ENCODE assay signal across 12 cellular contexts in the genomic region with DNA sequence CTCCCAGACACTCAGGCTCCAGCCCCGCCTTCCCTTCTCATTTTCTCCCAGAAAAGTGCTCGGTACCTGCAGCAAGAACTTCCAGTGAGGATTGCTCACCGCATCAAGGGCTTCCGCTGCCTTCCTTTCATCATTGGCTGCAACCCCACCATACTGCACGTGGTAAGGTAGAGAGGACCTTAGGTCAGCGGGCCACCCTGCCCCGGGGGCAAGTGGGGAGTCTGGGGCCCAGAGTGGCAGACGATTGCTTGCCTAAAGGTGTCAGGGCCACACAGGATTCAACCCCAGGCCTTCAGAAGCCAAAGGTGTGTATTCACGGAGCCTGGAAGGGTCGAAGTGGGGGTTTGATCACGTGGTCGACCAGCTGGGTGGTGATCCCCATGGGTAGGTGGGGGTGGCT. TPM values are rescaled to one million over a fixed set of nuclear protein-coding genes. Genes with fewer than 3 reads are reported as not detected.
DNase-seq lines count a peak whose midpoint lies in the region; TF ChIP-seq lines count a peak whose summit lies in the region.
"Had no signal": no experiment of that assay in that cellular context is flagged by ENCODE, and none has a peak within 500 bp of the region (broad histone marks: within the 10 kb centered on the region; RNA-seq: fewer than 3 reads in every experiment).

No MANE protein-coding gene starts in this region.

- H3K27me3 Mint-ChIP-seq in activated naive CD4-positive, alpha-beta T cell treated with anti-CD3 and anti-CD28 coated beads for 36 hours (ENCODE audit: low read depth): no peaks in the 10 kb centered on the region
- H3K27me3 Mint-ChIP-seq in activated T-helper 1 cell treated with anti-CD3 and anti-CD28 coated beads, Interleukin-12 subunit alpha, Interleukin-12 subunit beta, Interleukin-2, Interleukin-4 antibody, amounts not matched to agents 30 ng/mL and 10 ng/mL and 1 ng/mL, durations not matched to agents 14 hours and 24 hours and 36 hours (ENCODE audit: insufficient read depth): no peaks in the 10 kb centered on the region

- H3K4me3 Mint-ChIP-seq in activated naive CD4-positive, alpha-beta T cell treated with anti-CD3 and anti-CD28 coated beads for 36 hours: peak overlapping the region; percentile 74
- H3K4me3 Mint-ChIP-seq in activated T-helper 1 cell treated with anti-CD3 and anti-CD28 coated beads, Interleukin-12 subunit alpha, Interleukin-12 subunit beta, Interleukin-2, Interleukin-4 antibody, amounts not matched to agents 30 ng/mL and 10 ng/mL and 1 ng/mL, durations not matched to agents 14 hours and 24 hours and 36 hours: peak overlapping the region; percentile 90

- TF ChIP-seq EP300 in stomach (IDR thresholded peaks at IDR 0.05): no peak

- no peak overlapping the region for H3K9ac ChIP-seq in liver (ENCODE audit: low read depth in 1 of 2, low read length in 2 of 2)

- H3K4me1 ChIP-seq in liver (ENCODE audit: control insufficient read depth in 4 of 4, insufficient read depth in 4 of 4, low read length in 3 of 4) (peaks cover 25 to 60% (median 43%) of the 10 kb centered on the region in 4 donors), stomach (peaks cover 40 to 66% (median 53%) of the 10 kb centered on the region in 4 donors), tibial artery (peaks cover 0 to 40% (median 17%) of the 10 kb centered on the region in 4 donors)

- H3K9me3 ChIP-seq in liver (ENCODE audit: control insufficient read depth in 4 of 4, low read length in 3 of 4) (no peaks in the 10 kb centered on the region), stomach (no peaks in the 10 kb centered on the region), tibial artery (no peaks in the 10 kb centered on the region)

- peaks cover 32% of the 10 kb centered on the region for H3K4me1 Mint-ChIP-seq in activated naive CD4-positive, alpha-beta T cell treated with anti-CD3 and anti-CD28 coated beads for 36 hours (ENCODE audit: low read depth)
- H3K4me1 Mint-ChIP-seq in activated T-helper 1 cell treated with anti-CD3 and anti-CD28 coated beads, Interleukin-12 subunit alpha, Interleukin-12 subunit beta, Interleukin-2, Interleukin-4 antibody, amounts not matched to agents 30 ng/mL and 10 ng/mL and 1 ng/mL, durations not matched to agents 14 hours and 24 hours and 36 hours (ENCODE audit: low read depth): peaks cover 28% of the 10 kb centered on the region

- TF ChIP-seq CTCF in liver (IDR thresholded peaks at IDR 0.05; ENCODE audit: low read depth, low read length, missing input control) (no peak), stomach (IDR thresholded peaks at IDR 0.05) (no peak), tibial artery (IDR thresholded peaks at IDR 0.05) (no peak)

- WGBS in liver: 93% methylated on average over 12 of the region's 12 CpGs
- WGBS in stomach, 5 donors: 84 to 92% (median 88%) methylated on average over 12 of the region's 12 CpGs

- CTCF ChIA-PET in activated naive CD4-positive, alpha-beta T cell treated with anti-CD3 and anti-CD28 coated beads for 36 hours (lab: Charles Lee): no interaction called here

- H3K27me3 ChIP-seq in liver (ENCODE audit: control insufficient read depth in 4 of 4, insufficient read depth in 4 of 4, low read length in 3 of 4) (no peaks in the 10 kb centered on the region), stomach (no peaks in the 10 kb centered on the region), tibial artery (no peaks in the 10 kb centered on the region)

- intact Hi-C loops in activated naive CD4-positive, alpha-beta T cell treated with anti-CD3 and anti-CD28 coated beads for 36 hours (cut with micrococcal nuclease): loop anchor here (2.0 kb wide), 1 partner anchor 15 kb away; a partner anchor contains a TSS
- intact Hi-C loops in activated T-helper 1 cell treated with anti-CD3 and anti-CD28 coated beads, Interleukin-12 subunit alpha, Interleukin-12 subunit beta, Interleukin-2, Interleukin-4 antibody, amounts not matched to agents 30 ng/mL and 10 ng/mL and 1 ng/mL, durations not matched to agents 14 hours and 24 hours and 36 hours (cut with micrococcal nuclease): loop anchor here (2.0 to 5.0 kb wide), 5 partner anchors 15 to 349 kb away; a partner anchor contains a TSS
- intact Hi-C loops in stomach (cut with DNase I; ENCODE audit: low total_unique reads): no loop called here
- intact Hi-C loops in tibial artery (cut with DNase I; ENCODE audit: low total_unique reads): no loop called here

- H3K4me3 ChIP-seq in liver (ENCODE audit: low read depth in 1 of 3, low read length in 3 of 3) (no peak overlapping the region), stomach (peak overlapping the region in 2 of 4 donors; percentile 70 to 88), tibial artery (peak overlapping the region in 1 of 2 donors; percentile 88)

- H3K27ac ChIP-seq in liver (ENCODE audit: low read depth in 1 of 2, low read length in 2 of 2) (peak overlapping the region; percentile 5 to 96), stomach (peak overlapping the region in 3 of 5 donors; percentile 88 to 95 (median 94)), tibial artery (peak overlapping the region in 1 of 2 donors; percentile 98)

- no peaks in the 10 kb centered on the region for H3K9me3 Mint-ChIP-seq in activated naive CD4-positive, alpha-beta T cell treated with anti-CD3 and anti-CD28 coated beads for 36 hours
- no peaks in the 10 kb centered on the region for H3K9me3 Mint-ChIP-seq in activated T-helper 1 cell treated with anti-CD3 and anti-CD28 coated beads, Interleukin-12 subunit alpha, Interleukin-12 subunit beta, Interleukin-2, Interleukin-4 antibody, amounts not matched to agents 30 ng/mL and 10 ng/mL and 1 ng/mL, durations not matched to agents 14 hours and 24 hours and 36 hours

- no peak overlapping the region for H3K27ac Mint-ChIP-seq in activated naive CD4-positive, alpha-beta T cell treated with anti-CD3 and anti-CD28 coated beads for 36 hours
- H3K27ac Mint-ChIP-seq in activated T-helper 1 cell treated with anti-CD3 and anti-CD28 coated beads, Interleukin-12 subunit alpha, Interleukin-12 subunit beta, Interleukin-2, Interleukin-4 antibody, amounts not matched to agents 30 ng/mL and 10 ng/mL and 1 ng/mL, durations not matched to agents 14 hours and 24 hours and 36 hours: peak overlapping the region; percentile 82

- H3K36me3 ChIP-seq in liver (ENCODE audit: control insufficient read depth in 4 of 4, insufficient read depth in 3 of 4, low read depth in 1 of 4, low read length in 3 of 4) (peaks cover 0 to 10% (median 6%) of the 10 kb centered on the region in 4 donors), stomach (peaks cover 35 to 41% (median 38%) of the 10 kb centered on the region in 4 donors), tibial artery (peaks cover 19 to 37% (median 33%) of the 10 kb centered on the region in 3 donors)

- TF ChIP-seq RAD21 in liver (IDR thresholded peaks at IDR 0.05): no peak

- no peak for TF ChIP-seq POLR2A in stomach (IDR thresholded peaks at IDR 0.05)

- peaks cover 11% of the 10 kb centered on the region for H3K36me3 Mint-ChIP-seq in activated naive CD4-positive, alpha-beta T cell treated with anti-CD3 and anti-CD28 coated beads for 36 hours (ENCODE audit: low read depth)
- peaks cover 21% of the 10 kb centered on the region for H3K36me3 Mint-ChIP-seq in activated T-helper 1 cell treated with anti-CD3 and anti-CD28 coated beads, Interleukin-12 subunit alpha, Interleukin-12 subunit beta, Interleukin-2, Interleukin-4 antibody, amounts not matched to agents 30 ng/mL and 10 ng/mL and 1 ng/mL, durations not matched to agents 14 hours and 24 hours and 36 hours (ENCODE audit: low read depth)

- no peak for DNase-seq in activated naive CD4-positive, alpha-beta T cell treated with anti-CD3 and anti-CD28 coated beads for 36 hours
- no peak for DNase-seq in activated naive CD4-positive, alpha-beta T cell (lab: John Stamatoyannopoulos, UW)
- no peak for DNase-seq in activated T-helper 1 cell treated with anti-CD3 and anti-CD28 coated beads, Interleukin-12 subunit alpha, Interleukin-12 subunit beta, Interleukin-2, Interleukin-4 antibody, amounts not matched to agents 30 ng/mL and 10 ng/mL and 1 ng/mL, durations not matched to agents 14 hours and 24 hours and 36 hours (ENCODE audit: low spot score)
- DNase-seq in stomach (no peak), tibial artery (no peak), T-helper 9 cell (no peak), EL (no peak)
- DNase-seq: activated gamma-delta T cell treated with Interleukin-2 at 50 U/mL for 16 hours; hypothalamus; NCI-H1048; NK-92 treated with Interleukin-12 subunit alpha and Interleukin-12 subunit beta, amount 100 ng/mL, for 24 hours had no signal

RNA-seq across cellular contexts. Expression of a gene that starts 1.4 kb away (rescaled TPM):
- 10 to 100 TPM; 21.3 to 23.1 TPM for total RNA-seq in activated naive CD4-positive, alpha-beta T cell treated with anti-CD3 and anti-CD28 coated beads for 36 hours
- total RNA-seq in activated T-helper 1 cell treated with anti-CD3 and anti-CD28 coated beads, Interleukin-12 subunit alpha, Interleukin-12 subunit beta, Interleukin-2, Interleukin-4 antibody, amounts not matched to agents 30 ng/mL and 10 ng/mL and 1 ng/mL, durations not matched to agents 14 hours and 24 hours and 36 hours: 43.6 and 44.8 TPM in 2 replicates
- total RNA-seq in liver (10 to 100 TPM; 10.0 to 29.5 TPM), stomach (100 to 1,000 TPM in 1 of 5 donors, 10 to 100 TPM in 4; 11.0 to 197 (median 58.3) TPM)
- polyA plus RNA-seq in liver (10 to 100 TPM; 40.2 to 41.6 TPM), stomach (10 to 100 TPM; 27.4 to 40.9 (median 34.0) TPM)

RNA-seq across cellular contexts. Expression of a gene that starts 7.8 kb away (rescaled TPM):
- total RNA-seq in activated naive CD4-positive, alpha-beta T cell treated with anti-CD3 and anti-CD28 coated beads for 36 hours: 10 to 100 TPM; 58.1 to 64.5 TPM
- total RNA-seq in activated T-helper 1 cell treated with anti-CD3 and anti-CD28 coated beads, Interleukin-12 subunit alpha, Interleukin-12 subunit beta, Interleukin-2, Interleukin-4 antibody, amounts not matched to agents 30 ng/mL and 10 ng/mL and 1 ng/mL, durations not matched to agents 14 hours and 24 hours and 36 hours: 55.4 and 58.2 TPM in 2 replicates
- total RNA-seq in liver (10 to 100 TPM; 20.9 to 37.4 TPM), stomach (100 to 1,000 TPM in 1 of 5 donors, 10 to 100 TPM in 4; 38.8 to 114 (median 64.9) TPM)
- polyA plus RNA-seq in liver (10 to 100 TPM; 15.9 to 18.3 TPM), stomach (10 to 100 TPM; 45.0 to 51.4 (median 45.8) TPM)

RNA-seq across cellular contexts. Expression of a gene that starts 15.0 kb away (rescaled TPM):
- 10 to 100 TPM; 43.4 to 47.8 TPM for total RNA-seq in activated naive CD4-positive, alpha-beta T cell treated with anti-CD3 and anti-CD28 coated beads for 36 hours
- total RNA-seq in activated T-helper 1 cell treated with anti-CD3 and anti-CD28 coated beads, Interleukin-12 subunit alpha, Interleukin-12 subunit beta, Interleukin-2, Interleukin-4 antibody, amounts not matched to agents 30 ng/mL and 10 ng/mL and 1 ng/mL, durations not matched to agents 14 hours and 24 hours and 36 hours: 47.3 and 53.0 TPM in 2 replicates
- 100 to 1,000 TPM in 1 of 2 donors, 10 to 100 TPM in 1; 29.9 to 166 TPM for total RNA-seq in liver
- 100 to 1,000 TPM; 360 to 519 TPM for polyA plus RNA-seq in liver
- 100 to 1,000 TPM in 1 of 5 donors, 10 to 100 TPM in 4; 20.1 to 191 (median 35.0) TPM for total RNA-seq in stomach
- 10 to 100 TPM; 53.2 to 90.8 (median 62.9) TPM for polyA plus RNA-seq in stomach

RNA-seq across cellular contexts. Expression of a gene that starts 20.9 kb away (rescaled TPM):
- 1 to 10 TPM; 4.1 to 5.2 TPM for total RNA-seq in activated naive CD4-positive, alpha-beta T cell treated with anti-CD3 and anti-CD28 coated beads for 36 hours
- 3.1 and 4.7 TPM in 2 replicates for total RNA-seq in activated T-helper 1 cell treated with anti-CD3 and anti-CD28 coated beads, Interleukin-12 subunit alpha, Interleukin-12 subunit beta, Interleukin-2, Interleukin-4 antibody, amounts not matched to agents 30 ng/mL and 10 ng/mL and 1 ng/mL, durations not matched to agents 14 hours and 24 hours and 36 hours
- 10 to 100 TPM in 1 of 2 donors, under 1 TPM in 1; 0.51 to 14.5 TPM for total RNA-seq in liver
- 1 to 10 TPM; 1.6 to 4.4 TPM for polyA plus RNA-seq in liver
- total RNA-seq in stomach: 1 to 10 TPM in 3 of 5 donors, under 1 TPM in 1, not detected in 1; 0.87 to 5.3 (median 1.9) TPM
- 1 to 10 TPM in 2 of 3 donors, under 1 TPM in 1; 0.46 to 1.3 (median 1.1) TPM for polyA plus RNA-seq in stomach

RNA-seq across cellular contexts. Expression of a gene that starts 25.9 kb away (rescaled TPM):
- total RNA-seq in activated naive CD4-positive, alpha-beta T cell treated with anti-CD3 and anti-CD28 coated beads for 36 hours: not detected
- not detected in 2 replicates for total RNA-seq in activated T-helper 1 cell treated with anti-CD3 and anti-CD28 coated beads, Interleukin-12 subunit alpha, Interleukin-12 subunit beta, Interleukin-2, Interleukin-4 antibody, amounts not matched to agents 30 ng/mL and 10 ng/mL and 1 ng/mL, durations not matched to agents 14 hours and 24 hours and 36 hours
- 1 to 10 TPM; 1.1 to 8.3 TPM for total RNA-seq in liver
- polyA plus RNA-seq in liver: 10 to 100 TPM in 1 of 2 donors, 1 to 10 TPM in 1; 8.5 to 50.1 TPM
- 100 to 1,000 TPM in 2 of 5 donors, 10 to 100 TPM in 2, 1 to 10 TPM in 1; 5.8 to 176 (median 70.5) TPM for total RNA-seq in stomach
- 100 to 1,000 TPM in 2 of 3 donors, 10 to 100 TPM in 1; 39.3 to 151 (median 115) TPM for polyA plus RNA-seq in stomach

Comparison
In these comparisons a context has a peak if more than half of its experiments do, and no peak if none do; other contexts are left out.
1. intact Hi-C loops: an anchor here in activated naive CD4-positive, alpha-beta T cell treated with anti-CD3 and anti-CD28 coated beads for 36 hours (2.0 kb wide) and activated T-helper 1 cell treated with anti-CD3 and anti-CD28 coated beads, Interleukin-12 subunit alpha, Interleukin-12 subunit beta, Interleukin-2, Interleukin-4 antibody, amounts not matched to agents 30 ng/mL and 10 ng/mL and 1 ng/mL, durations not matched to agents 14 hours and 24 hours and 36 hours (2.0 to 5.0 kb wide); none called in stomach and tibial artery.